Comparison of ENCODE assay signal across 22 cellular contexts in genomic region chr16:48052731-48053130, GRCh38.
"Had no signal": no experiment of that assay in that cellular context is flagged by ENCODE, and none has a peak within 500 bp of the region (broad histone marks: within the 10 kb centered on the region; RNA-seq: fewer than 3 reads in every experiment).

No MANE protein-coding gene starts in this region.

- H3K4me1 ChIP-seq: right lobe of liver, transverse colon had no signal

- H3K4me1 Mint-ChIP-seq: activated CD4-positive, alpha-beta T cell treated with anti-CD3 and anti-CD28 coated beads, Interleukin-2, amount 10 ng/mL, durations not matched to agents 7 days and 5 days; activated T-helper 17 cell treated with anti-CD3 and anti-CD28 coated beads, Interleukin-2, amount 50 U/mL, for 72 hours; central memory CD8-positive, alpha-beta T cell; immature natural killer cell had no signal

- H3K4me3 ChIP-seq: gastroesophageal sphincter, right lobe of liver, testis, transverse colon had no signal

- ATAC-seq: activated T-cell treated with anti-CD3 and anti-CD28 coated beads, Interleukin-2, amount 50 U/mL, for 4 hours; activated T-helper 17 cell treated with anti-CD3 and anti-CD28 coated beads, Interleukin-2, amount 50 U/mL, for 72 hours; gastroesophageal sphincter; natural killer cell; stimulated activated naive CD8-positive, alpha-beta T cell treated with anti-CD3 and anti-CD28 coated beads, Interleukin-15, Interleukin-2, amounts not matched to agents 100 U/mL and 50 U/mL, for 24 hours had no signal

- H3K4me3 Mint-ChIP-seq: activated CD4-positive, alpha-beta memory T cell treated with anti-CD3 and anti-CD28 coated beads, Interleukin-2, amount 10 ng/mL, durations not matched to agents 7 days and 5 days; activated CD4-positive, alpha-beta T cell treated with anti-CD3 and anti-CD28 coated beads, Interleukin-2, amount 10 ng/mL, durations not matched to agents 7 days and 5 days; activated T-cell treated with anti-CD3 and anti-CD28 coated beads, Interleukin-2, amount 50 U/mL, for 4 hours; activated T-helper 17 cell treated with anti-CD3 and anti-CD28 coated beads, Interleukin-2, amount 50 U/mL, for 72 hours; central memory CD8-positive, alpha-beta T cell; immature natural killer cell; natural killer cell; WTC11 had no signal

- H3K27me3 ChIP-seq: right lobe of liver, testis had no signal

- H3K27ac Mint-ChIP-seq: activated CD4-positive, alpha-beta memory T cell treated with anti-CD3 and anti-CD28 coated beads, Interleukin-2, amount 10 ng/mL, durations not matched to agents 7 days and 5 days; activated CD4-positive, alpha-beta T cell treated with anti-CD3 and anti-CD28 coated beads, Interleukin-2, amount 10 ng/mL, durations not matched to agents 7 days and 5 days; activated T-helper 17 cell treated with anti-CD3 and anti-CD28 coated beads, Interleukin-2, amount 50 U/mL, for 72 hours; immature natural killer cell; natural killer cell had no signal

- H3K36me3 Mint-ChIP-seq: immature natural killer cell, natural killer cell, WTC11 had no signal

- H3K36me3 ChIP-seq: gastroesophageal sphincter, right lobe of liver, transverse colon had no signal

- H3K9me3 Mint-ChIP-seq: activated CD4-positive, alpha-beta memory T cell treated with anti-CD3 and anti-CD28 coated beads, Interleukin-2, amount 10 ng/mL, durations not matched to agents 7 days and 5 days; activated CD4-positive, alpha-beta T cell treated with anti-CD3 and anti-CD28 coated beads, Interleukin-2, amount 10 ng/mL, durations not matched to agents 7 days and 5 days; activated T-cell treated with anti-CD3 and anti-CD28 coated beads, Interleukin-2, amount 50 U/mL, for 4 hours; activated T-helper 17 cell treated with anti-CD3 and anti-CD28 coated beads, Interleukin-2, amount 50 U/mL, for 72 hours; central memory CD8-positive, alpha-beta T cell; natural killer cell; WTC11 had no signal

- H3K27ac ChIP-seq: gastroesophageal sphincter, right lobe of liver, testis, transverse colon had no signal

- H3K9me3 ChIP-seq: gastroesophageal sphincter, right lobe of liver, testis, transverse colon had no signal

- DNase-seq: activated CD4-positive, alpha-beta memory T cell treated with anti-CD3 and anti-CD28 coated beads, Interleukin-2, amount 10 ng/mL, durations not matched to agents 7 days and 5 days; activated CD4-positive, alpha-beta T cell treated with anti-CD3 and anti-CD28 coated beads for 1 hour; activated CD4-positive, alpha-beta T cell treated with anti-CD3 and anti-CD28 coated beads, Interleukin-2, amount 10 ng/mL, durations not matched to agents 7 days and 5 days; activated gamma-delta T cell treated with Interleukin-2 at 50 U/mL for 16 hours; activated naive CD4-positive, alpha-beta T cell treated with anti-CD3 and anti-CD28 coated beads, Interleukin-2, amount 50 U/mL, for 16 hours; activated T-cell treated with anti-CD3 and anti-CD28 coated beads, Interleukin-2, amount 50 U/mL, for 4 hours; dermis blood vessel endothelial cell; effector CD8-positive, alpha-beta T cell; immature natural killer cell; kidney; natural killer cell; posterior cingulate gyrus; right lobe of liver; stimulated activated CD4-positive, alpha-beta T cell treated with anti-CD3 and anti-CD28 coated beads, Interleukin-12 subunit alpha, Interleukin-12 subunit beta, amount 100 ng/mL, for 4 hours; stimulated activated CD4-positive, alpha-beta T cell treated with anti-CD3 and anti-CD28 coated beads, Interleukin-4, amount 100 ng/mL, for 1 hour; stimulated activated naive CD8-positive, alpha-beta T cell treated with anti-CD3 and anti-CD28 coated beads, Interleukin-15, Interleukin-2, amounts not matched to agents 100 U/mL and 50 U/mL, for 24 hours; transverse colon had no signal
